8 cellular contexts compared by ENCODE assay signal in genomic region chr12:10716704-10717315, GRCh38. TPM values are rescaled to one million over a fixed set of nuclear protein-coding genes. Genes with fewer than 3 reads are reported as not detected.
DNase-seq lines count a peak whose midpoint lies in the region; ATAC-seq and TF ChIP-seq lines count a peak whose summit lies in the region.

No MANE protein-coding gene starts in this region.

- H3K4me3 Mint-ChIP-seq in nephron progenitor cell, result peak overlapping the region; percentile 95
- no peak overlapping the region for H3K4me3 Mint-ChIP-seq in activated CD4-positive, alpha-beta T cell treated with anti-CD3 and anti-CD28 coated beads for 36 hours
- H3K4me3 Mint-ChIP-seq in activated CD8-positive, alpha-beta memory T cell treated with anti-CD3 and anti-CD28 coated beads, Interleukin-2, amount 10 ng/mL, durations not matched to agents 7 days and 5 days, result no peak overlapping the region

- WGBS in esophagus, 2 donors, result 15 to 33% methylated on average over 6 of the region's 6 CpGs

- no peak for TF ChIP-seq CTCF in AG10803 (conservative IDR thresholded peaks at IDR 0.05; ENCODE audit: low read length)
- TF ChIP-seq CTCF in nephron progenitor cell (IDR thresholded peaks at IDR 0.05), result no peak

- peaks cover 64% of the 10 kb centered on the region for H3K4me1 Mint-ChIP-seq in nephron progenitor cell
- peaks cover 36% of the 10 kb centered on the region for H3K4me1 Mint-ChIP-seq in activated CD4-positive, alpha-beta T cell treated with anti-CD3 and anti-CD28 coated beads for 36 hours
- H3K4me1 Mint-ChIP-seq in activated CD8-positive, alpha-beta memory T cell treated with anti-CD3 and anti-CD28 coated beads, Interleukin-2, amount 10 ng/mL, durations not matched to agents 7 days and 5 days, result peaks cover 50% of the 10 kb centered on the region

- DNase-seq in AG10803 (ENCODE audit: low read depth) (peak; percentile 87), NCI-H226 (peak; percentile 93), nephron progenitor cell (peak; percentile 29), NCI-H2107 treated with DMSO at 0.1 percent for 48 hours (lab: John Stamatoyannopoulos, UW; ENCODE audit: unreplicated experiment) (no peak)
- DNase-seq in activated CD4-positive, alpha-beta T cell treated with anti-CD3 and anti-CD28 coated beads for 36 hours, result no peak
- DNase-seq in activated CD8-positive, alpha-beta memory T cell treated with anti-CD3 and anti-CD28 coated beads, Interleukin-2, amount 10 ng/mL, durations not matched to agents 7 days and 5 days, result no peak

- peaks cover 37% of the 10 kb centered on the region for H3K36me3 Mint-ChIP-seq in nephron progenitor cell (ENCODE audit: low read depth)
- H3K36me3 Mint-ChIP-seq in activated CD4-positive, alpha-beta T cell treated with anti-CD3 and anti-CD28 coated beads for 36 hours (ENCODE audit: low read depth), result peaks cover 61% of the 10 kb centered on the region
- H3K36me3 Mint-ChIP-seq in activated CD8-positive, alpha-beta memory T cell treated with anti-CD3 and anti-CD28 coated beads, Interleukin-2, amount 10 ng/mL, durations not matched to agents 7 days and 5 days, result peaks cover 44% of the 10 kb centered on the region

- H3K4me3 ChIP-seq in AG10803 (ENCODE audit: low read length) (peak overlapping the region; percentile 42), esophagus (ENCODE audit: low read depth in 1 of 2, low read length in 2 of 2) (peak overlapping the region in 1 of 2 donors; percentile 28)

- peaks cover 2 to 3% of the 10 kb centered on the region in 2 donors for H3K36me3 ChIP-seq in esophagus (ENCODE audit: control insufficient read depth in 2 of 2, insufficient read depth in 2 of 2, low read length in 1 of 2)

- no peak for ATAC-seq in GM18907 (IDR thresholded peaks at IDR 0.05; ENCODE audit: unreplicated experiment)
- no peak for ATAC-seq in activated CD4-positive, alpha-beta T cell treated with anti-CD3 and anti-CD28 coated beads for 36 hours
- no peak for ATAC-seq in activated CD8-positive, alpha-beta memory T cell treated with anti-CD3 and anti-CD28 coated beads, Interleukin-2, amount 10 ng/mL, durations not matched to agents 7 days and 5 days

- H3K27me3 ChIP-seq in esophagus (ENCODE audit: control insufficient read depth in 1 of 2, insufficient read depth in 2 of 2, low read length in 2 of 2), result no peaks in the 10 kb centered on the region

- CTCF ChIA-PET in activated CD4-positive, alpha-beta T cell treated with anti-CD3 and anti-CD28 coated beads for 36 hours (lab: Charles Lee), result interaction anchor here (1.0 kb wide), 1 partner anchor 8 kb away, joined by 3 read pairs; no protein-coding TSS in a partner anchor
- CTCF ChIA-PET in activated CD8-positive, alpha-beta memory T cell treated with anti-CD3 and anti-CD28 coated beads, Interleukin-2, amount 10 ng/mL, durations not matched to agents 7 days and 5 days (lab: Charles Lee), result interaction anchor here (0.7 kb wide), 1 partner anchor 454 kb away, joined by 3 read pairs; the partner anchor contains the start of gene SMIM10L1

- H3K9me3 ChIP-seq in esophagus (ENCODE audit: control insufficient read depth in 2 of 2, insufficient read depth in 1 of 2, low read depth in 1 of 2, low read length in 1 of 2), result no peaks in the 10 kb centered on the region

- H3K27ac Mint-ChIP-seq in nephron progenitor cell, result peak overlapping the region; percentile 94
- H3K27ac Mint-ChIP-seq in activated CD4-positive, alpha-beta T cell treated with anti-CD3 and anti-CD28 coated beads for 36 hours, result no peak overlapping the region
- no peak overlapping the region for H3K27ac Mint-ChIP-seq in activated CD8-positive, alpha-beta memory T cell treated with anti-CD3 and anti-CD28 coated beads, Interleukin-2, amount 10 ng/mL, durations not matched to agents 7 days and 5 days

- intact Hi-C loops in activated CD4-positive, alpha-beta T cell treated with anti-CD3 and anti-CD28 coated beads for 36 hours (cut with DNase I, micrococcal nuclease), result no loop called here

- no peaks in the 10 kb centered on the region for H3K9me3 Mint-ChIP-seq in nephron progenitor cell
- no peaks in the 10 kb centered on the region for H3K9me3 Mint-ChIP-seq in activated CD4-positive, alpha-beta T cell treated with anti-CD3 and anti-CD28 coated beads for 36 hours (ENCODE audit: low read depth)
- H3K9me3 Mint-ChIP-seq in activated CD8-positive, alpha-beta memory T cell treated with anti-CD3 and anti-CD28 coated beads, Interleukin-2, amount 10 ng/mL, durations not matched to agents 7 days and 5 days (ENCODE audit: low read depth), result no peaks in the 10 kb centered on the region

- peaks cover 0 to 2% of the 10 kb centered on the region in 2 donors for H3K4me1 ChIP-seq in esophagus (ENCODE audit: control insufficient read depth in 2 of 2, insufficient read depth in 2 of 2, low read length in 1 of 2)

- peak overlapping the region; percentile 81 to 85 for H3K27ac ChIP-seq in esophagus (ENCODE audit: low read depth in 2 of 2, low read length in 1 of 2)

- no peaks in the 10 kb centered on the region for H3K27me3 Mint-ChIP-seq in nephron progenitor cell (ENCODE audit: low read depth, poor library complexity)
- H3K27me3 Mint-ChIP-seq in activated CD4-positive, alpha-beta T cell treated with anti-CD3 and anti-CD28 coated beads for 36 hours, result peaks cover 13% of the 10 kb centered on the region
- H3K27me3 Mint-ChIP-seq in activated CD8-positive, alpha-beta memory T cell treated with anti-CD3 and anti-CD28 coated beads, Interleukin-2, amount 10 ng/mL, durations not matched to agents 7 days and 5 days, result no peaks in the 10 kb centered on the region

- POLR2A ChIA-PET in activated CD4-positive, alpha-beta T cell treated with anti-CD3 and anti-CD28 coated beads for 36 hours (lab: Charles Lee), result no interaction called here

RNA-seq across cellular contexts. Expression of gene YBX3, which starts 6.3 kb away (rescaled TPM):
- polyA plus RNA-seq in esophagus, result 100 to 1,000 TPM; 399 to 433 TPM
- 100 to 1,000 TPM; 157 to 175 TPM for total RNA-seq in activated CD4-positive, alpha-beta T cell treated with anti-CD3 and anti-CD28 coated beads for 36 hours
- total RNA-seq in activated CD8-positive, alpha-beta memory T cell treated with anti-CD3 and anti-CD28 coated beads, Interleukin-2, amount 10 ng/mL, durations not matched to agents 7 days and 5 days, result 100 to 1,000 TPM; 122 to 139 TPM

RNA-seq across cellular contexts. Expression of gene STYK1, which starts 43.0 kb away (rescaled TPM):
- polyA plus RNA-seq in esophagus, result 1 to 10 TPM; 5.4 to 7.0 TPM
- total RNA-seq in activated CD4-positive, alpha-beta T cell treated with anti-CD3 and anti-CD28 coated beads for 36 hours, result not detected
- total RNA-seq in activated CD8-positive, alpha-beta memory T cell treated with anti-CD3 and anti-CD28 coated beads, Interleukin-2, amount 10 ng/mL, durations not matched to agents 7 days and 5 days, result 10 to 100 TPM in 1 of 2 experiments, 1 to 10 TPM in 1; 8.4 to 16.1 TPM

Comparison
In these comparisons a context has a peak if more than half of its experiments do, and no peak if none do; other contexts are left out.
1. DNase-seq: peak in AG10803 (single experiment), NCI-H226 (single experiment) and nephron progenitor cell (single experiment); none in NCI-H2107 treated with DMSO at 0.1 percent for 48 hours (single experiment), activated CD4-positive, alpha-beta T cell treated with anti-CD3 and anti-CD28 coated beads for 36 hours (single experiment) and activated CD8-positive, alpha-beta memory T cell treated with anti-CD3 and anti-CD28 coated beads, Interleukin-2, amount 10 ng/mL, durations not matched to agents 7 days and 5 days (single experiment).
2. RNA of gene STYK1, which starts 43.0 kb away (total RNA-seq): 8.4 to 16.1 TPM in activated CD8-positive, alpha-beta memory T cell treated with anti-CD3 and anti-CD28 coated beads, Interleukin-2, amount 10 ng/mL, durations not matched to agents 7 days and 5 days; not detected in activated CD4-positive, alpha-beta T cell treated with anti-CD3 and anti-CD28 coated beads for 36 hours; every median in the first group is over 4 times any median in the second.